Comparison of ENCODE assay signal across 8 cellular contexts in genomic region chr12:18224745-18225144, GRCh38. TPM values are rescaled to one million over a fixed set of nuclear protein-coding genes. Genes with fewer than 3 reads are reported as not detected.
DNase-seq lines count a peak whose midpoint lies in the region; ATAC-seq and TF ChIP-seq lines count a peak whose summit lies in the region.

No MANE protein-coding gene starts in this region.

- H3K27me3 Mint-ChIP-seq in type B pancreatic cell, result no peaks in the 10 kb centered on the region

- no peak overlapping the region for H3K4me3 Mint-ChIP-seq in type B pancreatic cell

- H3K36me3 ChIP-seq in BJ (ENCODE audit: control insufficient read depth, insufficient read depth, low read length), result no peaks in the 10 kb centered on the region
- H3K36me3 ChIP-seq in Panc1 (ENCODE audit: control insufficient read depth, insufficient read depth, low read length), result no peaks in the 10 kb centered on the region

- DNase-seq in BJ (ENCODE audit: low read depth) (no peak), HT-29 (ENCODE audit: low spot score) (peak; percentile 56), Panc1 (ENCODE audit: low read depth, low spot score) (peak; percentile 4), foreskin fibroblast (peak in 1 of 2 donors; percentile 41), type B pancreatic cell (ENCODE audit: extremely low spot score, unreplicated experiment) (no peak)
- DNase-seq in stimulated activated naive CD4-positive, alpha-beta T cell treated with Interleukin-2 at 50 U/mL for 16 hours (lab: John Stamatoyannopoulos, UW), result no peak
- no peak for DNase-seq in activated effector memory CD4-positive, alpha-beta T cell treated with Interleukin-2 at 50 U/mL for 16 hours

- H3K27ac Mint-ChIP-seq in type B pancreatic cell, result no peak overlapping the region

- CTCF ChIA-PET in BJ (lab: Yijun Ruan, JAX) (interaction anchor here (0.8 to 0.9 kb wide), 2 partner anchors 62 to 1839 kb away, joined by 3 read pairs; no protein-coding TSS in a partner anchor), Panc1 (lab: Charles Lee) (interaction anchor here (0.7 kb wide), 1 partner anchor 186 kb away, joined by 4 read pairs; no protein-coding TSS in a partner anchor)

- intact Hi-C loops in Panc1 (cut with micrococcal nuclease; ENCODE audit: unreplicated experiment), result loop anchor here (2.0 kb wide), 1 partner anchor 84 kb away; no protein-coding TSS in a partner anchor

- no peaks in the 10 kb centered on the region for H3K9me3 Mint-ChIP-seq in type B pancreatic cell

- no peaks in the 10 kb centered on the region for H3K36me3 Mint-ChIP-seq in type B pancreatic cell

- in situ Hi-C loops in Panc1 (cut with HindIII; ENCODE audit: low pct_unique_long_range_greater_than_20kb, low sequenced_read_pairs), result no loop called here

- no peak overlapping the region for H3K4me3 ChIP-seq in BJ (ENCODE audit: low read depth, low read length)
- no peak overlapping the region for H3K4me3 ChIP-seq in Panc1 (ENCODE audit: low read depth in 2 of 2, low read length in 2 of 2)
- no peak overlapping the region for H3K4me3 ChIP-seq in foreskin fibroblast (ENCODE audit: low read depth in 1 of 2, low read length in 2 of 2)

- H3K4me1 Mint-ChIP-seq in type B pancreatic cell (ENCODE audit: unreplicated experiment), result no peaks in the 10 kb centered on the region

- H3K4me1 ChIP-seq in Panc1 (ENCODE audit: control insufficient read depth, insufficient read depth, low read length), result no peaks in the 10 kb centered on the region

- BruUV-seq in Panc1 (replicated peaks; lab: Mats Ljungman, UMichigan), result no TSS peak

- H3K27me3 ChIP-seq in BJ (ENCODE audit: control insufficient read depth, insufficient read depth, low read length) (no peaks in the 10 kb centered on the region), Panc1 (ENCODE audit: control insufficient read depth, insufficient read depth, low read length) (no peaks in the 10 kb centered on the region)

- H3K27ac ChIP-seq in Panc1 (ENCODE audit: low read length), result no peak overlapping the region

- no peaks in the 10 kb centered on the region for H3K9me3 ChIP-seq in Panc1 (ENCODE audit: control insufficient read depth, insufficient read depth, low read depth, low read length)

- ATAC-seq in Panc1, result no peak
- ATAC-seq in GM18517 (IDR thresholded peaks at IDR 0.05; ENCODE audit: unreplicated experiment), result no peak

- TF ChIP-seq CTCF in BJ (IDR thresholded peaks at IDR 0.05; ENCODE audit: insufficient read depth, low read depth, low read length), result peak; percentile 21; the same call in 1 of the 2 replicates
- TF ChIP-seq CTCF in Panc1 (IDR thresholded peaks at IDR 0.05), result peak; percentile 31; the same call in 1 of the 2 replicates
- peak; percentile 57 for TF ChIP-seq CTCF in foreskin fibroblast (IDR thresholded peaks at IDR 0.05; ENCODE audit: low read depth, low read length)
- peak; percentile 73 for TF ChIP-seq CTCF in type B pancreatic cell (conservative IDR thresholded peaks at IDR 0.05)

- POLR2A ChIA-PET in BJ (lab: Charles Lee), result no interaction called here
- POLR2A ChIA-PET in Panc1 (lab: Charles Lee), result no interaction called here

RNA-seq across cellular contexts. Expression of gene PIK3C2G, which starts 36.6 kb away (rescaled TPM):
- polyA plus RNA-seq in BJ (2011; rRNA removed), result not detected in 2 replicates
- not detected in 2 replicates for polyA minus RNA-seq in BJ (2011; rRNA and poly(A)+ RNA removed)
- not detected in 2 replicates for total RNA-seq in HT-29 (2014; rRNA removed; shearing (Covaris generic))
- total RNA-seq in Panc1 (2021; ENCODE audit: unreplicated experiment) (not detected), type B pancreatic cell (ENCODE audit: low replicate concordance) (4.6 and 8.4 TPM in 2 replicates)
- polyA plus RNA-seq in Panc1 (2012; ENCODE audit: insufficient read length), result not detected

Comparison
In these comparisons a context has a peak if more than half of its experiments do, and no peak if none do; other contexts are left out.
1. DNase-seq: peak in HT-29 (single experiment) and Panc1 (single experiment); none in BJ (single experiment), type B pancreatic cell (single experiment), stimulated activated naive CD4-positive, alpha-beta T cell treated with Interleukin-2 at 50 U/mL for 16 hours (single experiment) and activated effector memory CD4-positive, alpha-beta T cell treated with Interleukin-2 at 50 U/mL for 16 hours (single experiment).
2. CTCF ChIP-seq: peak in every context shown above with its lines; median percentile 73 in type B pancreatic cell; 57 in foreskin fibroblast; 31 in Panc1; 21 in BJ.